In genomic region chr11:769887-770641, GRCh38 we compare ENCODE assay signal across 17 cellular contexts. TPM values are rescaled to one million over a fixed set of nuclear protein-coding genes. Genes with fewer than 3 reads are reported as not detected.
DNase-seq lines count a peak whose midpoint lies in the region; ATAC-seq and TF ChIP-seq lines count a peak whose summit lies in the region.
"Had no signal": no experiment of that assay in that cellular context is flagged by ENCODE, and none has a peak within 500 bp of the region (broad histone marks: within the 10 kb centered on the region; RNA-seq: fewer than 3 reads in every experiment).

No MANE protein-coding gene starts in this region.

- no peak overlapping the region for H2AFZ ChIP-seq in HCT116 (ENCODE audit: low read depth, low read length, poor library complexity, severe bottlenecking)

- TF ChIP-seq CTCF in HCT116 (IDR thresholded peaks at IDR 0.05 in 2 of 3, conservative IDR thresholded peaks at IDR 0.05 in 1 of 3; ENCODE audit: borderline replicate concordance in 1 of 3, insufficient read depth in 1 of 3, low read depth in 2 of 3, low read length in 2 of 3) = no peak
- no peak for TF ChIP-seq CTCF in RWPE1 (conservative IDR thresholded peaks at IDR 0.05; ENCODE audit: low read depth)
- no peak for TF ChIP-seq CTCF in lower lobe of right lung (IDR thresholded peaks at IDR 0.05)

- TF ChIP-seq RAD21 in HCT116 (IDR thresholded peaks at IDR 0.05; ENCODE audit: low read depth) = no peak

- H3K4me2 ChIP-seq in HCT116 (ENCODE audit: low read length) = no peak overlapping the region

- peaks cover 43% of the 10 kb centered on the region for H3K79me2 ChIP-seq in HCT116 (ENCODE audit: insufficient read depth, low read length)

- H3K9me3 ChIP-seq in HCT116 (ENCODE audit: control insufficient read depth in 1 of 2, insufficient read depth in 1 of 2, low read depth in 1 of 2, low read length in 2 of 2) = no peaks in the 10 kb centered on the region
- no peaks in the 10 kb centered on the region for H3K9me3 ChIP-seq in lower lobe of right lung
- H3K9me3 ChIP-seq: BE2C had no signal

- H3K36me3 ChIP-seq in HCT116 (ENCODE audit: control insufficient read depth in 1 of 2, insufficient read depth in 2 of 2, low read length in 2 of 2) = peaks cover 24 to 61% of the 10 kb centered on the region in 2 experiments
- peaks cover 68% of the 10 kb centered on the region for H3K36me3 ChIP-seq in lower lobe of right lung

- H3K4me3 ChIP-seq in HCT116 (replicated peaks in 1 of 2; ENCODE audit: low read depth in 1 of 2, low read length in 2 of 2) (no peak overlapping the region), lower lobe of right lung (no peak overlapping the region)

- H3K9me2 ChIP-seq in HCT116 (ENCODE audit: insufficient read depth) = no peaks in the 10 kb centered on the region

- intact Hi-C loops in HCT116 (cut with micrococcal nuclease) = no loop called here
- intact Hi-C loops in lower lobe of right lung (cut with DNase I) = no loop called here

- no peak for TF ChIP-seq POLR2A in HCT116 (IDR thresholded peaks at IDR 0.05; ENCODE audit: borderline replicate concordance, extremely low read depth, insufficient read depth, insufficient read length)

- H3K27ac ChIP-seq in HCT116 (ENCODE audit: low read depth, low read length) (no peak overlapping the region), RWPE1 (peak overlapping the region; percentile 95), lower lobe of right lung (no peak overlapping the region)
- H3K27ac ChIP-seq: HL-60 had no signal

- ATAC-seq in HCT116 = no peak
- no peak for ATAC-seq in lower lobe of right lung
- ATAC-seq: CD8-positive, alpha-beta T cell had no signal

- CTCF ChIA-PET in HCT116 (lab: Charles Lee) = no interaction called here
- CTCF ChIA-PET in RWPE1 (lab: Yijun Ruan, JAX) = no interaction called here

- H3K9ac ChIP-seq in HCT116 (ENCODE audit: low read length) = no peak overlapping the region

- RAD21 ChIA-PET in HCT116 (lab: Charles Lee; ENCODE audit: low non-redundant PET in 1 of 2, low total read pairs in 2 of 2, uncharacterized antibody in 2 of 2, unreplicated experiment in 2 of 2) = no interaction called here

- POLR2A ChIA-PET in HCT116 (lab: Charles Lee) (no interaction called here), RWPE1 (lab: Yijun Ruan, JAX; ENCODE audit: low non-redundant PET) (interaction anchor here (0.5 kb wide), 1 partner anchor 44 kb away, joined by 3 read pairs; no protein-coding TSS in a partner anchor)

- TSS peak; percentile 27 for BruUV-seq in HCT116 (replicated peaks; lab: Mats Ljungman, UMichigan)

- H3K4me1 ChIP-seq in HCT116 (ENCODE audit: control insufficient read depth in 1 of 2, insufficient read depth in 2 of 2, low read length in 2 of 2) (peaks cover under 1 to 15% of the 10 kb centered on the region in 2 experiments), lower lobe of right lung (peaks cover 4% of the 10 kb centered on the region)
- H3K4me1 ChIP-seq: BE2C had no signal

- no peaks in the 10 kb centered on the region; the same call in 1 of the 2 replicates for H4K20me1 ChIP-seq in HCT116 (ENCODE audit: insufficient read depth)

- no peaks in the 10 kb centered on the region for H3K27me3 ChIP-seq in HCT116 (ENCODE audit: insufficient read depth, low read length)
- H3K27me3 ChIP-seq in lower lobe of right lung (ENCODE audit: low read depth) = no peaks in the 10 kb centered on the region
- H3K27me3 ChIP-seq: BE2C had no signal

- DNase-seq in HCT116 (ENCODE audit: low read depth, low spot score) = no peak
- DNase-seq in RWPE1 (ENCODE audit: low spot score) = no peak
- peak; percentile 44 for DNase-seq in lower lobe of right lung
- no peak for DNase-seq in stimulated activated CD4-positive, alpha-beta T cell treated with anti-CD3 and anti-CD28 coated beads, Interleukin-1b, Interleukin-23, amount 100 ng/mL, for 48 hours
- DNase-seq in activated effector memory CD4-positive, alpha-beta T cell treated with Interleukin-2 at 50 U/mL for 16 hours = no peak
- DNase-seq: BE2C; CD8-positive, alpha-beta T cell; GF-D8; HFFc6; KG1; NCI-H1092 treated with DMSO at 0.1 percent for 48 hours; NCI-H187; NCI-H446 treated with DMSO at 0.1 percent for 48 hours; NCI-H748 treated with DMSO at 0.1 percent for 48 hours; SIG-M5 had no signal

TF ChIP-seq in HCT116, 20 proteins besides CTCF, POLR2A, EP300 and RAD21:
- TF ChIP-seq SIN3A (IDR thresholded peaks at IDR 0.05; ENCODE audit: low read depth) = no peak
- TF ChIP-seq ZNF274 (IDR thresholded peaks at IDR 0.05; ENCODE audit: low read depth, low read length) = no peak
- no peak for TF ChIP-seq CBX3 (IDR thresholded peaks at IDR 0.05; ENCODE audit: low read depth)
- TF ChIP-seq POLR2AphosphoS5 (IDR thresholded peaks at IDR 0.05; ENCODE audit: low read depth, low read length) = no peak
- TF ChIP-seq YY1 (IDR thresholded peaks at IDR 0.05; ENCODE audit: extremely low read depth, insufficient replicate concordance, low read depth, low read length) = no peak
- TF ChIP-seq EZH2phosphoT487 (IDR thresholded peaks at IDR 0.05; ENCODE audit: borderline replicate concordance) = no peak

RNA-seq across cellular contexts. Expression of gene GATD1, which starts 7.2 kb away (rescaled TPM):
- total RNA-seq in HCT116 (2021; ENCODE audit: unreplicated experiment) (88.7 TPM), lower lobe of right lung (46.7 TPM)
- polyA plus RNA-seq in HCT116 (2012) = 31.8 and 45.0 TPM in 2 replicates

RNA-seq across cellular contexts. Expression of gene CEND1, which starts 19.8 kb away (rescaled TPM):
- total RNA-seq in HCT116 (2021; ENCODE audit: unreplicated experiment) = 0.27 TPM
- polyA plus RNA-seq in HCT116 (2012) = 0.08 and 0.10 TPM in 2 replicates
- total RNA-seq in lower lobe of right lung = not detected
- total RNA-seq: CD8-positive, alpha-beta T cell; M059J had no signal

RNA-seq across cellular contexts. Expression of gene TALDO1, which starts 22.8 kb away (rescaled TPM):
- total RNA-seq in HCT116 (2021; ENCODE audit: unreplicated experiment) = 242 TPM
- polyA plus RNA-seq in HCT116 (2012) = 186 and 202 TPM in 2 replicates
- total RNA-seq in lower lobe of right lung = 218 TPM

RNA-seq across cellular contexts. Expression of gene SLC25A22, which starts 28.0 kb away (rescaled TPM):
- total RNA-seq in HCT116 (2021; ENCODE audit: unreplicated experiment) = 62.0 TPM
- 39.4 and 52.2 TPM in 2 replicates for polyA plus RNA-seq in HCT116 (2012)
- 18.2 TPM for total RNA-seq in lower lobe of right lung

RNA-seq across cellular contexts. Expression of gene PIDD1, which starts 35.0 kb away (rescaled TPM):
- total RNA-seq in HCT116 (2021; ENCODE audit: unreplicated experiment) (41.5 TPM), lower lobe of right lung (12.6 TPM)
- polyA plus RNA-seq in HCT116 (2012) = 28.2 and 28.3 TPM in 2 replicates
